33 cellular contexts compared by ENCODE assay signal in genomic region chr12:52568111-52568510, GRCh38. TPM values are rescaled to one million over a fixed set of nuclear protein-coding genes. Genes with fewer than 3 reads are reported as not detected.
"Had no signal": no experiment of that assay in that cellular context is flagged by ENCODE, and none has a peak within 500 bp of the region (broad histone marks: within the 10 kb centered on the region; RNA-seq: fewer than 3 reads in every experiment).

No MANE protein-coding gene starts in this region.

- H3K27ac ChIP-seq: ascending aorta, body of pancreas, KMS-11, SK-N-MC, VCaP had no signal

- H3K36me3 ChIP-seq: ascending aorta, MG63 had no signal

- H3K27me3 ChIP-seq: ascending aorta, body of pancreas, MG63 had no signal

- H3K9me3 Mint-ChIP-seq: activated CD4-positive, alpha-beta memory T cell treated with anti-CD3 and anti-CD28 coated beads for 36 hours; activated CD4-positive, alpha-beta T cell treated with anti-CD3 and anti-CD28 coated beads, Interleukin-2, amount 10 ng/mL, durations not matched to agents 7 days and 5 days; activated naive CD4-positive, alpha-beta T cell treated with anti-CD3 and anti-CD28 coated beads, Interleukin-2, amount 10 ng/mL, durations not matched to agents 7 days and 5 days; activated naive CD8-positive, alpha-beta T cell treated with anti-CD3 and anti-CD28 coated beads, Interleukin-2, amount 50 U/mL, for 24 hours; activated T-helper 17 cell treated with anti-CD3 and anti-CD28 coated beads, Interleukin-2, amount 50 U/mL, for 72 hours had no signal

- ATAC-seq: activated naive CD8-positive, alpha-beta T cell treated with anti-CD3 and anti-CD28 coated beads, Interleukin-2, amount 50 U/mL, for 24 hours; activated T-helper 17 cell treated with anti-CD3 and anti-CD28 coated beads, Interleukin-2, amount 50 U/mL, for 72 hours; body of pancreas; Panc1; Right ventricle myocardium inferior had no signal

- H3K27ac Mint-ChIP-seq: activated CD4-positive, alpha-beta memory T cell treated with anti-CD3 and anti-CD28 coated beads for 36 hours; activated CD4-positive, alpha-beta T cell treated with anti-CD3 and anti-CD28 coated beads, Interleukin-2, amount 10 ng/mL, durations not matched to agents 7 days and 5 days; activated naive CD4-positive, alpha-beta T cell treated with anti-CD3 and anti-CD28 coated beads, Interleukin-2, amount 10 ng/mL, durations not matched to agents 7 days and 5 days; activated naive CD8-positive, alpha-beta T cell treated with anti-CD3 and anti-CD28 coated beads, Interleukin-2, amount 50 U/mL, for 24 hours; activated T-helper 17 cell treated with anti-CD3 and anti-CD28 coated beads, Interleukin-2, amount 50 U/mL, for 72 hours had no signal

- H3K4me3 Mint-ChIP-seq: activated CD4-positive, alpha-beta memory T cell treated with anti-CD3 and anti-CD28 coated beads for 36 hours; activated CD4-positive, alpha-beta T cell treated with anti-CD3 and anti-CD28 coated beads, Interleukin-2, amount 10 ng/mL, durations not matched to agents 7 days and 5 days; activated naive CD4-positive, alpha-beta T cell treated with anti-CD3 and anti-CD28 coated beads, Interleukin-2, amount 10 ng/mL, durations not matched to agents 7 days and 5 days; activated naive CD8-positive, alpha-beta T cell treated with anti-CD3 and anti-CD28 coated beads, Interleukin-2, amount 50 U/mL, for 24 hours; activated T-helper 17 cell treated with anti-CD3 and anti-CD28 coated beads, Interleukin-2, amount 50 U/mL, for 72 hours had no signal

- H3K36me3 Mint-ChIP-seq: activated CD4-positive, alpha-beta memory T cell treated with anti-CD3 and anti-CD28 coated beads for 36 hours; activated naive CD4-positive, alpha-beta T cell treated with anti-CD3 and anti-CD28 coated beads, Interleukin-2, amount 10 ng/mL, durations not matched to agents 7 days and 5 days had no signal

- H3K4me1 ChIP-seq: ascending aorta, body of pancreas had no signal

- H3K4me3 ChIP-seq: ascending aorta, body of pancreas, MG63, SK-N-MC had no signal

- DNase-seq: activated CD4-positive, alpha-beta memory T cell treated with anti-CD3 and anti-CD28 coated beads for 36 hours; activated CD4-positive, alpha-beta T cell treated with anti-CD3 and anti-CD28 coated beads, Interleukin-2, amount 10 ng/mL, durations not matched to agents 7 days and 5 days; activated CD4-positive, CD25-positive, alpha-beta regulatory T cell; activated CD8-positive, alpha-beta memory T cell treated with anti-CD3 and anti-CD28 coated beads for 24 hours; activated gamma-delta T cell treated with Interleukin-2 at 50 U/mL for 16 hours; activated naive CD4-positive, alpha-beta T cell treated with anti-CD3 and anti-CD28 coated beads, Interleukin-2, amount 10 ng/mL, durations not matched to agents 7 days and 5 days; activated naive CD8-positive, alpha-beta T cell treated with anti-CD3 and anti-CD28 coated beads, Interleukin-2, amount 50 U/mL, for 24 hours; activated T-cell treated with anti-CD3 and anti-CD28 coated beads, Interleukin-2, amount 50 U/mL, for 48 hours; amniotic stem cell; body of pancreas; central memory CD4-positive, alpha-beta T cell; MG63; MV-4-11; NCI-H146; NCI-H187 treated with DMSO at 0.1 percent for 48 hours; NCI-H2107; NCI-H2171 treated with DMSO at 0.1 percent for 48 hours; NCI-H226; NCI-H526 treated with DMSO at 0.1 percent for 48 hours; NK-92 treated with Interleukin-12 subunit alpha and Interleukin-12 subunit beta, amount 100 ng/mL, for 24 hours; OCI-M1; RPMI8226; T-helper 1 cell had no signal

- H3K9me3 ChIP-seq: ascending aorta, body of pancreas, MG63 had no signal

- H3K4me1 Mint-ChIP-seq: activated CD4-positive, alpha-beta T cell treated with anti-CD3 and anti-CD28 coated beads, Interleukin-2, amount 10 ng/mL, durations not matched to agents 7 days and 5 days; activated naive CD4-positive, alpha-beta T cell treated with anti-CD3 and anti-CD28 coated beads, Interleukin-2, amount 10 ng/mL, durations not matched to agents 7 days and 5 days; activated T-helper 17 cell treated with anti-CD3 and anti-CD28 coated beads, Interleukin-2, amount 50 U/mL, for 72 hours had no signal

RNA-seq across cellular contexts. Expression of gene KRT74, which starts 5.5 kb away (rescaled TPM):
- total RNA-seq: activated CD4-positive, alpha-beta memory T cell treated with anti-CD3 and anti-CD28 coated beads for 36 hours; activated T-helper 17 cell treated with anti-CD3 and anti-CD28 coated beads, Interleukin-2, amount 50 U/mL, for 72 hours; ascending aorta; body of pancreas; bronchial epithelial cell; NCI-H460; Right ventricle myocardium inferior; T-helper 2 cell treated with Interferon-gamma antibody and Interleukin-4, amounts not matched to agents 100 ng/mL and 5 ng/mL, for 36 hours had no signal

RNA-seq across cellular contexts. Expression of gene KRT71, which starts 15.2 kb away (rescaled TPM):
- total RNA-seq: activated CD4-positive, alpha-beta memory T cell treated with anti-CD3 and anti-CD28 coated beads for 36 hours; activated CD4-positive, alpha-beta T cell treated with anti-CD3 and anti-CD28 coated beads, Interleukin-2, amount 10 ng/mL, durations not matched to agents 7 days and 5 days; activated T-helper 17 cell treated with anti-CD3 and anti-CD28 coated beads, Interleukin-2, amount 50 U/mL, for 72 hours; ascending aorta; body of pancreas; bronchial epithelial cell; NCI-H460; Right ventricle myocardium inferior; T-helper 2 cell treated with Interferon-gamma antibody and Interleukin-4, amounts not matched to agents 100 ng/mL and 5 ng/mL, for 36 hours had no signal

RNA-seq across cellular contexts. Expression of gene KRT72, which starts 33.2 kb away (rescaled TPM):
- total RNA-seq: activated T-helper 17 cell treated with anti-CD3 and anti-CD28 coated beads, Interleukin-2, amount 50 U/mL, for 72 hours; ascending aorta; body of pancreas; bronchial epithelial cell; NCI-H460; Right ventricle myocardium inferior had no signal

RNA-seq across cellular contexts. Expression of gene KRT5, which starts 47.9 kb away (rescaled TPM):
- total RNA-seq: activated CD4-positive, alpha-beta memory T cell treated with anti-CD3 and anti-CD28 coated beads for 36 hours; activated CD4-positive, alpha-beta T cell treated with anti-CD3 and anti-CD28 coated beads, Interleukin-2, amount 10 ng/mL, durations not matched to agents 7 days and 5 days; activated T-helper 17 cell treated with anti-CD3 and anti-CD28 coated beads, Interleukin-2, amount 50 U/mL, for 72 hours; NCI-H460; T-helper 2 cell treated with Interferon-gamma antibody and Interleukin-4, amounts not matched to agents 100 ng/mL and 5 ng/mL, for 36 hours had no signal

RNA-seq across cellular contexts. Expression of gene KRT73, which starts 50.2 kb away (rescaled TPM):
- total RNA-seq: activated T-helper 17 cell treated with anti-CD3 and anti-CD28 coated beads, Interleukin-2, amount 50 U/mL, for 72 hours; ascending aorta; bronchial epithelial cell; NCI-H460; Right ventricle myocardium inferior had no signal
